Comparison of ENCODE assay signal across 8 cellular contexts in genomic region chr7:25857376-25858067, GRCh38.
A peak's percentile ranks its signal among the peaks of the same experiment; 100 is the strongest.
DNase-seq lines count a peak whose midpoint lies in the region; TF ChIP-seq lines count a peak whose summit lies in the region.

No MANE protein-coding gene starts in this region.

- peaks cover 1% of the 10 kb centered on the region; the same call in 1 of the 2 replicates for H3K27me3 ChIP-seq in BJ (ENCODE audit: control insufficient read depth, insufficient read depth, low read length)

- no peak for TF ChIP-seq CTCF in BJ (IDR thresholded peaks at IDR 0.05; ENCODE audit: insufficient read depth, low read depth, low read length)

- CTCF ChIA-PET in BJ (lab: Yijun Ruan, JAX), result no interaction called here

- POLR2A ChIA-PET in BJ (lab: Charles Lee), result no interaction called here

- no peaks in the 10 kb centered on the region for H3K36me3 ChIP-seq in BJ (ENCODE audit: control insufficient read depth, insufficient read depth, low read length)

- no peak for DNase-seq in BJ (ENCODE audit: low read depth)
- peak; percentile 44 for DNase-seq in SIG-M5 (lab: John Stamatoyannopoulos, UW)
- DNase-seq in iris pigment epithelial cell (ENCODE audit: low read depth), result peak; percentile 73
- DNase-seq in activated gamma-delta T cell treated with Interleukin-2 at 50 U/mL for 16 hours, result no peak
- no peak for DNase-seq in NCI-H226
- DNase-seq in activated CD4-positive, alpha-beta T cell treated with anti-CD3 and anti-CD28 coated beads for 4 hours, result no peak
- no peak for DNase-seq in activated naive CD4-positive, alpha-beta T cell treated with anti-CD3 and anti-CD28 coated beads, Interleukin-2, amount 50 U/mL, for 16 hours

- no peak for TF ChIP-seq RAD21 in Ishikawa (IDR thresholded peaks at IDR 0.05; ENCODE audit: low read depth)

- H3K4me3 ChIP-seq in BJ (ENCODE audit: low read depth, low read length), result peak overlapping the region; percentile 55

- no peak for TF ChIP-seq EP300 in Ishikawa (IDR thresholded peaks at IDR 0.05; ENCODE audit: borderline replicate concordance)

TF ChIP-seq in Ishikawa, 13 proteins besides CTCF, POLR2A, EP300 and RAD21:
- no peak for TF ChIP-seq TAF1 (IDR thresholded peaks at IDR 0.05; ENCODE audit: low read depth)
- TF ChIP-seq CEBPB (IDR thresholded peaks at IDR 0.05), result 0 out of 2 replicates have a peak, but pooled peaks have one; percentile 10

Comparison
In these comparisons a context has a peak if more than half of its experiments do, and no peak if none do; other contexts are left out.
1. DNase-seq: peak in SIG-M5 (single experiment) and iris pigment epithelial cell (single experiment); none in BJ (single experiment), activated gamma-delta T cell treated with Interleukin-2 at 50 U/mL for 16 hours (single experiment), NCI-H226 (single experiment), activated CD4-positive, alpha-beta T cell treated with anti-CD3 and anti-CD28 coated beads for 4 hours (0 of 2) and activated naive CD4-positive, alpha-beta T cell treated with anti-CD3 and anti-CD28 coated beads, Interleukin-2, amount 50 U/mL, for 16 hours (single experiment).